In the genomic region with DNA sequence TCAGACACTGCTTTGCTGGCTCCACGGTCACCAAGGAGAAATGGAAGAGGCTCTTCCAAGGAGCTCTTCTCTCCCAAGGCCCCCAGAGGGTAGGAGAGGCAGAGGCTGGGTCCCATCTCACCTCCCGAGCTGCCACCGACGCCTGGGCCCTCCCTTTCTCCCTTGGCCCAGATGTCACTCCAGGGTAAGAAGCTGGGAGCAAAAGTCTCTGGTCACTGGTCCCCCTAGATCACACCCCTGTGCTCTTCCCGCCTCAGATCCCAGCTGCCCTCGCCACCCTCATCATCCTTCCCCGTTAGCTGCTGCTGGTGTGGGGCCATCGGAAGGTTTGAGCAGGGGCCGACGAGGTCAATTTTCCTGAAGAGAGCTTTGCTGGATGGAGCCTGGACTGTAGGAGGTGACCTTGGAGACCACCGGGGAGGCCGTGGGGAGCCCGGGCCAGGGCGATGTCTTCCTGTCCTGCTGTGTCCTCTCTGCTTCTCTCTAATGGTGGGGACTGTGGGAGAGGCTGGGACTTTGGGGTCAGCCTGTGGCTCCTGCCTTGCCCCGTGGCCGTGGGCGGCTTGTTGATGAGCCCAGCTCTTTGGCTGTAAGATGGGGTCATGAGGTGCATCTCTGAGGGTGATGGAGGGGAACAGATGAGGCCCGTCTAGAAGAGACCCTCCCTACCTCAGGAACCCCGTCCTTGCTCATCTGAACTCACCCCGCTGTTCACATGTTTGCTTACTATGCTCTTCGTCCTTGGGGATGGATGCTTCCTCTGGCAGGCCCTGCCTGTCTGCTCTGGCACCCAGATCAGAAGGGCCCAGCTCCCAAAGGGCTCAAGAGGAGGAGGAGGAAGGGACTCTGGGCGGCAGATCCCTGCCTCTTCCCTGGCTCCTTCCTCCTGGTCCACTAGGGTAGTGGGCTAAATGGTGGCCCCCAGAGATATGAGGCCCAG, we compare ENCODE assay signal across 22 cellular contexts. TPM values are rescaled to one million over a fixed set of nuclear protein-coding genes. Genes with fewer than 3 reads are reported as not detected.
DNase-seq lines count a peak whose midpoint lies in the region; ATAC-seq and TF ChIP-seq lines count a peak whose summit lies in the region.
"Had no signal": no experiment of that assay in that cellular context is flagged by ENCODE, and none has a peak within 500 bp of the region (broad histone marks: within the 10 kb centered on the region; RNA-seq: fewer than 3 reads in every experiment).

No MANE protein-coding gene starts in this region.

- H3K4me1 ChIP-seq in hepatocyte (ENCODE audit: insufficient read depth) (peaks cover 4% of the 10 kb centered on the region), aorta (ENCODE audit: control insufficient read depth in 1 of 2, insufficient read depth in 2 of 2, low read length in 2 of 2) (no peaks in the 10 kb centered on the region)

- H3K36me3 Mint-ChIP-seq in activated naive CD4-positive, alpha-beta T cell treated with anti-CD3 and anti-CD28 coated beads, Interleukin-2, amount 50 U/mL, for 24 hours, result no peaks in the 10 kb centered on the region
- no peaks in the 10 kb centered on the region for H3K36me3 Mint-ChIP-seq in T-helper 17 cell (ENCODE audit: low read depth)
- peaks cover 19% of the 10 kb centered on the region for H3K36me3 Mint-ChIP-seq in stimulated activated effector memory CD8-positive, alpha-beta T cell treated with anti-CD3 and anti-CD28 coated beads, Interleukin-12 subunit alpha, Interleukin-12 subunit beta, amount 100 ng/mL, for 72 hours

- no peak for DNase-seq in activated naive CD4-positive, alpha-beta T cell treated with Interleukin-2 at 50 U/mL for 16 hours
- no peak for DNase-seq in T-helper 17 cell
- DNase-seq in hepatocyte (ENCODE audit: low spot score), result peak; percentile 1
- no peak for DNase-seq in stimulated activated effector memory CD8-positive, alpha-beta T cell treated with anti-CD3 and anti-CD28 coated beads, Interleukin-12 subunit alpha, Interleukin-12 subunit beta, amount 100 ng/mL, for 72 hours (ENCODE audit: low spot score in 2 of 2)
- no peak for DNase-seq in COLO668 (lab: John Stamatoyannopoulos, UW; ENCODE audit: unreplicated experiment)
- DNase-seq in aorta, result no peak
- no peak for DNase-seq in GM10266 (ENCODE audit: extremely low spot score)
- DNase-seq: NCI-H1436 treated with DMSO at 0.1 percent for 48 hours, NCI-H2171, NCI-H69, ovary, SHP77 treated with DMSO at 0.1 percent for 48 hours, sigmoid colon, transverse colon, WERI-Rb-1 had no signal

- intact Hi-C loops in aorta (cut with DNase I), result no loop called here

- no peak for ATAC-seq in T-helper 17 cell
- no peak for ATAC-seq in stimulated activated effector memory CD8-positive, alpha-beta T cell treated with anti-CD3 and anti-CD28 coated beads, Interleukin-12 subunit alpha, Interleukin-12 subunit beta, amount 100 ng/mL, for 72 hours
- no peak for ATAC-seq in aorta (ENCODE audit: low FRiP score)
- ATAC-seq: heart left ventricle had no signal

- no peaks in the 10 kb centered on the region for H3K36me3 ChIP-seq in hepatocyte (replicated peaks; ENCODE audit: insufficient read depth, low read depth)
- no peaks in the 10 kb centered on the region for H3K36me3 ChIP-seq in aorta (ENCODE audit: control insufficient read depth in 1 of 2, insufficient read depth in 2 of 2, low read length in 1 of 2)
- H3K36me3 ChIP-seq: heart left ventricle, ovary, sigmoid colon, transverse colon, WERI-Rb-1 had no signal

- H3K27me3 ChIP-seq in hepatocyte, result no peaks in the 10 kb centered on the region
- H3K27me3 ChIP-seq in aorta (ENCODE audit: control insufficient read depth in 1 of 2, insufficient read depth in 2 of 2, low read length in 1 of 2), result no peaks in the 10 kb centered on the region
- H3K27me3 ChIP-seq: heart left ventricle, ovary had no signal

- no peaks in the 10 kb centered on the region for H3K9me3 Mint-ChIP-seq in activated naive CD4-positive, alpha-beta T cell treated with anti-CD3 and anti-CD28 coated beads, Interleukin-2, amount 50 U/mL, for 24 hours
- no peaks in the 10 kb centered on the region for H3K9me3 Mint-ChIP-seq in stimulated activated effector memory CD8-positive, alpha-beta T cell treated with anti-CD3 and anti-CD28 coated beads, Interleukin-12 subunit alpha, Interleukin-12 subunit beta, amount 100 ng/mL, for 72 hours
- H3K9me3 Mint-ChIP-seq: dendritic cell treated with granulocyte-macrophage colony-stimulating factor and Interleukin-4, amounts not matched to agents 40 ng/mL and 50 ng/mL, for 4 days; stimulated activated naive CD8-positive, alpha-beta T cell treated with anti-CD3 and anti-CD28 coated beads, Interleukin-15, Interleukin-2, amounts not matched to agents 100 ng/mL and 50 ng/mL, for 24 hours had no signal

- H3K4me3 ChIP-seq in hepatocyte (no peak overlapping the region), aorta (ENCODE audit: low read length in 2 of 2) (no peak overlapping the region)
- H3K4me3 ChIP-seq: heart left ventricle, ovary, sigmoid colon, transverse colon had no signal

- no peaks in the 10 kb centered on the region for H4K20me1 ChIP-seq in hepatocyte (ENCODE audit: insufficient read depth, poor library complexity, severe bottlenecking)

- TF ChIP-seq CTCF in hepatocyte (IDR thresholded peaks at IDR 0.05; ENCODE audit: poor library complexity) (no peak), GM10266 (IDR thresholded peaks at IDR 0.05; ENCODE audit: control insufficient read depth, insufficient read depth, low read depth, missing control alignments) (no peak)

- no peaks in the 10 kb centered on the region for H3K27me3 Mint-ChIP-seq in activated naive CD4-positive, alpha-beta T cell treated with anti-CD3 and anti-CD28 coated beads, Interleukin-2, amount 50 U/mL, for 24 hours
- H3K27me3 Mint-ChIP-seq in T-helper 17 cell, result no peaks in the 10 kb centered on the region

- H3K9me3 ChIP-seq in T-helper 17 cell (ENCODE audit: control insufficient read depth, low read length, poor library complexity, severe bottlenecking), result no peaks in the 10 kb centered on the region
- H3K9me3 ChIP-seq in hepatocyte (ENCODE audit: low read depth), result no peaks in the 10 kb centered on the region
- H3K9me3 ChIP-seq in aorta (ENCODE audit: control insufficient read depth, low read length), result no peaks in the 10 kb centered on the region
- H3K9me3 ChIP-seq: heart left ventricle, ovary, sigmoid colon, transverse colon had no signal

- 85% methylated on average over 22 of the region's 22 CpGs for WGBS in hepatocyte (ENCODE audit: low lambda C conversion rate, missing lambda C conversion rate)
- WGBS in aorta, 2 donors, result 86 to 91% methylated on average over 22 of the region's 22 CpGs

- no peaks in the 10 kb centered on the region for H3K79me2 ChIP-seq in hepatocyte

- H3K27ac ChIP-seq in hepatocyte (no peak overlapping the region), aorta (ENCODE audit: low read depth in 1 of 2, low read length in 2 of 2) (no peak overlapping the region)
- H3K27ac ChIP-seq: ovary, sigmoid colon, transverse colon, WERI-Rb-1 had no signal

- H3K4me3 Mint-ChIP-seq in activated naive CD4-positive, alpha-beta T cell treated with anti-CD3 and anti-CD28 coated beads, Interleukin-2, amount 50 U/mL, for 24 hours, result no peak overlapping the region
- H3K4me3 Mint-ChIP-seq in T-helper 17 cell, result peak overlapping the region; percentile 59
- no peak overlapping the region for H3K4me3 Mint-ChIP-seq in stimulated activated effector memory CD8-positive, alpha-beta T cell treated with anti-CD3 and anti-CD28 coated beads, Interleukin-12 subunit alpha, Interleukin-12 subunit beta, amount 100 ng/mL, for 72 hours
- H3K4me3 Mint-ChIP-seq: dendritic cell treated with granulocyte-macrophage colony-stimulating factor and Interleukin-4, amounts not matched to agents 40 ng/mL and 50 ng/mL, for 4 days; stimulated activated naive CD8-positive, alpha-beta T cell treated with anti-CD3 and anti-CD28 coated beads, Interleukin-15, Interleukin-2, amounts not matched to agents 100 ng/mL and 50 ng/mL, for 24 hours had no signal

- no peaks in the 10 kb centered on the region for H3K9me2 ChIP-seq in hepatocyte (replicated peaks; ENCODE audit: insufficient read depth)

- H2AFZ ChIP-seq in hepatocyte, result no peak overlapping the region

- H3K4me1 Mint-ChIP-seq in activated naive CD4-positive, alpha-beta T cell treated with anti-CD3 and anti-CD28 coated beads, Interleukin-2, amount 50 U/mL, for 24 hours, result peaks cover 36% of the 10 kb centered on the region
- H3K4me1 Mint-ChIP-seq in T-helper 17 cell, result peaks cover 41% of the 10 kb centered on the region
- H3K4me1 Mint-ChIP-seq in stimulated activated effector memory CD8-positive, alpha-beta T cell treated with anti-CD3 and anti-CD28 coated beads, Interleukin-12 subunit alpha, Interleukin-12 subunit beta, amount 100 ng/mL, for 72 hours, result peaks cover 65% of the 10 kb centered on the region

- no peak overlapping the region for H3K4me2 ChIP-seq in hepatocyte

- H3K27ac Mint-ChIP-seq in activated naive CD4-positive, alpha-beta T cell treated with anti-CD3 and anti-CD28 coated beads, Interleukin-2, amount 50 U/mL, for 24 hours, result peak overlapping the region; percentile 83
- peak overlapping the region; percentile 98 for H3K27ac Mint-ChIP-seq in T-helper 17 cell
- H3K27ac Mint-ChIP-seq in stimulated activated effector memory CD8-positive, alpha-beta T cell treated with anti-CD3 and anti-CD28 coated beads, Interleukin-12 subunit alpha, Interleukin-12 subunit beta, amount 100 ng/mL, for 72 hours, result peak overlapping the region; percentile 88
- H3K27ac Mint-ChIP-seq: dendritic cell treated with granulocyte-macrophage colony-stimulating factor and Interleukin-4, amounts not matched to agents 40 ng/mL and 50 ng/mL, for 4 days; stimulated activated naive CD8-positive, alpha-beta T cell treated with anti-CD3 and anti-CD28 coated beads, Interleukin-15, Interleukin-2, amounts not matched to agents 100 ng/mL and 50 ng/mL, for 24 hours had no signal

RNA-seq across cellular contexts. Expression of a gene that starts 11.4 kb away (rescaled TPM):
- total RNA-seq in T-helper 17 cell (10 to 100 TPM; 38.3 to 48.7 TPM), hepatocyte (4.9 and 5.5 TPM in 2 replicates), aorta (10 to 100 TPM; 30.9 to 45.0 TPM)
- polyA plus RNA-seq in hepatocyte (11.0 and 11.7 TPM in 2 replicates), aorta (10 to 100 TPM in 1 of 2 donors, 1 to 10 TPM in 1; 2.6 to 11.0 TPM)

RNA-seq across cellular contexts. Expression of a gene that starts 24.9 kb away (rescaled TPM):
- total RNA-seq in T-helper 17 cell (not detected), hepatocyte (7.8 and 15.5 TPM in 2 replicates), aorta (10 to 100 TPM; 22.4 to 26.6 TPM)
- polyA plus RNA-seq in hepatocyte (13.8 and 19.2 TPM in 2 replicates), aorta (1 to 10 TPM in 1 of 2 donors, under 1 TPM in 1; 0.95 to 2.1 TPM)

RNA-seq across cellular contexts. Expression of a gene that starts 27.2 kb away (rescaled TPM):
- total RNA-seq in T-helper 17 cell (1 to 10 TPM in 1 of 2 donors, not detected in 1; 1.1 TPM), hepatocyte (2.0 and 2.7 TPM in 2 replicates), aorta (1 to 10 TPM; 1.2 to 8.6 TPM)
- polyA plus RNA-seq in hepatocyte (10.2 and 11.6 TPM in 2 replicates), aorta (not detected)
- total RNA-seq: endothelial cell of umbilical vein had no signal
- polyA plus RNA-seq: endothelial cell of umbilical vein had no signal

RNA-seq across cellular contexts. Expression of a gene that starts 45.2 kb away (rescaled TPM):
- total RNA-seq in T-helper 17 cell, result not detected
- total RNA-seq in hepatocyte, result 0.84 TPM in 1 of 2 replicates, not detected in the other
- 0.92 TPM in 1 of 2 replicates, not detected in the other for polyA plus RNA-seq in hepatocyte
- not detected for total RNA-seq in aorta
- polyA plus RNA-seq in aorta, result not detected
- total RNA-seq: endothelial cell of umbilical vein, heart left ventricle, liver, M059J, ovary, sigmoid colon, transverse colon had no signal
- polyA plus RNA-seq: endothelial cell of umbilical vein, liver, ovary had no signal

RNA-seq across cellular contexts. Expression of a gene that starts 59.7 kb away (rescaled TPM):
- total RNA-seq in T-helper 17 cell (10 to 100 TPM; 29.1 to 38.9 TPM), hepatocyte (14.6 and 15.2 TPM in 2 replicates), aorta (10 to 100 TPM; 14.0 to 24.7 TPM)
- polyA plus RNA-seq in hepatocyte (9.7 and 12.5 TPM in 2 replicates), aorta (10 to 100 TPM in 1 of 2 donors, 1 to 10 TPM in 1; 2.5 to 11.0 TPM)
